17 cellular contexts compared by ENCODE assay signal in the genomic region with DNA sequence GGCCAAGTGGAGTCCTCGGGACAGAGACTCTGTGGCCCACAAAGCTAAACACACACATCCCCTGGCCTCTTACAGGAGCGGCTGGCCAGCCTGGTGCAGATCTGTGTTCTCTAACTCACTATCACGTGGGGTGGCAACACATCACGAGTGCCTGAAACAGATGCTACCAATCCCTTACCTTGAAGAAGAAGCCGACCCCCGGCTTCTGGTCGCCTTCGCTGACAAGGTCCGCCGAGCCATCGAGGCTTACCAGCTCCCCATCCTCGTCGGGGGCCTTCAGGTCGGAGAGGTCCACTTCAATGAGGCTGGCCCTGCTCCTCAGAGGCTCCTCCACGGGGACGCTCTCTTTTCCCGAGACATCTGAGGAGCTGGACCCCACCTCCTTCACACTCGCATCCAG.
"Had no signal": no experiment of that assay in that cellular context is flagged by ENCODE, and none has a peak within 500 bp of the region (broad histone marks: within the 10 kb centered on the region; RNA-seq: fewer than 3 reads in every experiment).

No MANE protein-coding gene starts in this region.

- H3K4me1 ChIP-seq: right atrium auricular region, suprapubic skin, thyroid gland, upper lobe of left lung, vagina had no signal

- H3K36me3 ChIP-seq: ovary had no signal

- DNase-seq: effector memory CD4-positive, alpha-beta T cell; kidney; left colon; mucosa of descending colon; naive thymus-derived CD8-positive, alpha-beta T cell; nucleus accumbens; ovary; small intestine; stimulated activated CD4-positive, alpha-beta T cell treated with anti-CD3 and anti-CD28 coated beads, Interleukin-12 subunit alpha, Interleukin-12 subunit beta, amount 100 ng/mL, for 4 hours; stimulated activated CD4-positive, alpha-beta T cell treated with anti-CD3 and anti-CD28 coated beads, Interleukin-2, amount 100 ng/mL, for 48 hours; stimulated activated naive CD4-positive, alpha-beta T cell treated with Interleukin-2 at 50 U/mL for 16 hours; thyroid gland had no signal

- H3K9me3 Mint-ChIP-seq: naive thymus-derived CD8-positive, alpha-beta T cell had no signal

- ATAC-seq: esophagus mucosa; left colon; mucosa of descending colon; naive thymus-derived CD8-positive, alpha-beta T cell had no signal

- H3K27me3 Mint-ChIP-seq: naive thymus-derived CD8-positive, alpha-beta T cell had no signal

- H3K4me3 ChIP-seq: mucosa of descending colon, ovary, right atrium auricular region, suprapubic skin, thyroid gland, upper lobe of left lung, vagina had no signal

- H3K27ac ChIP-seq: ovary, right atrium auricular region, suprapubic skin, thyroid gland, upper lobe of left lung, vagina had no signal

- H3K4me3 Mint-ChIP-seq: naive thymus-derived CD8-positive, alpha-beta T cell had no signal

- H3K27me3 ChIP-seq: ovary, right atrium auricular region, suprapubic skin, thyroid gland, upper lobe of left lung, vagina had no signal

- H3K9me3 ChIP-seq: mucosa of descending colon, ovary, right atrium auricular region, suprapubic skin, thyroid gland, upper lobe of left lung, vagina had no signal
